ENCODE assay signal across 7 cellular contexts in genomic region chr10:72335394-72336258, GRCh38. TPM values are rescaled to one million over a fixed set of nuclear protein-coding genes. Genes with fewer than 3 reads are reported as not detected.
DNase-seq lines count a peak whose midpoint lies in the region; ATAC-seq and TF ChIP-seq lines count a peak whose summit lies in the region.

No MANE protein-coding gene starts in this region.

- H3K36me3 Mint-ChIP-seq in naive B cell = peaks cover 0 to 7% of the 10 kb centered on the region in 2 donors

- no peaks in the 10 kb centered on the region for H3K27me3 Mint-ChIP-seq in naive B cell

- no peak overlapping the region for H3K4me3 ChIP-seq in choroid plexus epithelial cell (ENCODE audit: low read depth, low read length)

- DNase-seq in RWPE1 (ENCODE audit: low spot score) (no peak), choroid plexus epithelial cell (ENCODE audit: low read depth) (peak; percentile 93), naive B cell (no peak), dedifferentiated amniotic fluid mesenchymal stem cell (ENCODE audit: extremely low spot score) (no peak), GDM1 (lab: John Stamatoyannopoulos, UW) (no peak)

- peak overlapping the region; percentile 96 to 99 (median 97) for H3K27ac Mint-ChIP-seq in naive B cell

- peaks cover 0 to 1% (median 0%) of the 10 kb centered on the region in 7 donors for H3K9me3 Mint-ChIP-seq in naive B cell

- H3K4me3 Mint-ChIP-seq in naive B cell = peak overlapping the region; percentile 63 to 85 (median 74)

- TF ChIP-seq CTCF in RWPE1 (conservative IDR thresholded peaks at IDR 0.05; ENCODE audit: low read depth) (no peak), choroid plexus epithelial cell (conservative IDR thresholded peaks at IDR 0.05; ENCODE audit: low read depth, low read length) (peak; percentile 43)

- CTCF ChIA-PET in RWPE1 (lab: Yijun Ruan, JAX) = interaction anchor here (0.6 to 1.2 kb wide), 7 partner anchors 10 to 1444 kb away, joined by 3 to 9 read pairs (median 3); no protein-coding TSS in a partner anchor

- peaks cover 43 to 71% (median 69%) of the 10 kb centered on the region in 3 donors for H3K4me1 Mint-ChIP-seq in naive B cell

- ATAC-seq in GM18873 (IDR thresholded peaks at IDR 0.05; ENCODE audit: low FRiP score, unreplicated experiment) = peak; percentile 31
- peak; percentile 36 for ATAC-seq in HG02870 (IDR thresholded peaks at IDR 0.05; ENCODE audit: unreplicated experiment)
- ATAC-seq in naive B cell (ENCODE audit: low read depth in 2 of 2) = peak in 1 of 2 donors; percentile 2

- H3K27ac ChIP-seq in RWPE1 = peak overlapping the region; percentile 100

- POLR2A ChIA-PET in RWPE1 (lab: Yijun Ruan, JAX; ENCODE audit: low non-redundant PET) = interaction anchor here (0.6 to 2.2 kb wide), 7 partner anchors 37 to 467 kb away, joined by 3 to 8 read pairs (median 3); partner anchors contain the start of gene DDIT4

RNA-seq across cellular contexts. Expression of gene DNAJB12, which starts 19.1 kb away (rescaled TPM):
- polyA plus RNA-seq in naive B cell (ENCODE audit: low read depth in 6 of 6) = 10 to 100 TPM; 15.7 to 28.4 (median 18.6) TPM
